ENCODE assay signal across 9 cellular contexts in genomic region chr17:2412561-2413021, GRCh38. TPM values are rescaled to one million over a fixed set of nuclear protein-coding genes. Genes with fewer than 3 reads are reported as not detected.
DNase-seq lines count a peak whose midpoint lies in the region; ATAC-seq and TF ChIP-seq lines count a peak whose summit lies in the region.
"Had no signal": no experiment of that assay in that cellular context is flagged by ENCODE, and none has a peak within 500 bp of the region (broad histone marks: within the 10 kb centered on the region; RNA-seq: fewer than 3 reads in every experiment).

No MANE protein-coding gene starts in this region.

- DNase-seq in DMS 273 (lab: John Stamatoyannopoulos, UW; ENCODE audit: unreplicated experiment) (peak; percentile 92), psoas muscle (peak in 1 of 2 donors; percentile 59), NCI-H748 (lab: John Stamatoyannopoulos, UW; ENCODE audit: unreplicated experiment) (no peak), UCSD-AML1 (lab: John Stamatoyannopoulos, UW; ENCODE audit: unreplicated experiment) (no peak), NCI-H187 (lab: John Stamatoyannopoulos, UW) (no peak)
- DNase-seq in activated CD8-positive, alpha-beta memory T cell treated with anti-CD3 and anti-CD28 coated beads for 24 hours = no peak
- DNase-seq: KG1 had no signal

- peak overlapping the region in 3 of 4 donors; percentile 44 to 72 (median 61) for H3K27ac ChIP-seq in gastroesophageal sphincter
- peak overlapping the region; percentile 69 for H3K27ac ChIP-seq in psoas muscle

- H3K4me1 ChIP-seq in gastroesophageal sphincter (peaks cover 0 to 37% (median under 1%) of the 10 kb centered on the region in 3 donors), psoas muscle (peaks cover 21% of the 10 kb centered on the region)

- no peak for TF ChIP-seq POLR2A in gastroesophageal sphincter (IDR thresholded peaks at IDR 0.05)

- intact Hi-C loops in psoas muscle (cut with DNase I) = loop anchor here in 1 of 2 donors (10.0 kb wide), 1 partner anchor 48 kb away; no protein-coding TSS in a partner anchor

- H3K27me3 ChIP-seq in gastroesophageal sphincter = no peaks in the 10 kb centered on the region
- H3K27me3 ChIP-seq in psoas muscle (ENCODE audit: insufficient read depth in 3 of 3, low read length in 2 of 3) = no peaks in the 10 kb centered on the region

- TF ChIP-seq CTCF in WI38 (IDR thresholded peaks at IDR 0.05; ENCODE audit: low read depth, low read length) = 0 out of 2 replicates have a peak, but pooled peaks have one; percentile 6
- no peak for TF ChIP-seq CTCF in gastroesophageal sphincter (IDR thresholded peaks at IDR 0.05)
- peak; percentile 7 for TF ChIP-seq CTCF in psoas muscle (IDR thresholded peaks at IDR 0.05)

- WGBS in gastroesophageal sphincter (ENCODE audit: low coverage in 1 of 2), 2 donors = 14 to 42% methylated on average over 1 of the region's 2 CpGs
- WGBS in psoas muscle, 3 donors = 17 to 28% (median 19%) methylated on average over 2 of the region's 2 CpGs

- H3K9me3 ChIP-seq in gastroesophageal sphincter (no peaks in the 10 kb centered on the region), psoas muscle (no peaks in the 10 kb centered on the region)

- TF ChIP-seq EP300 in gastroesophageal sphincter (IDR thresholded peaks at IDR 0.05) = no peak

- ATAC-seq in gastroesophageal sphincter = peak; percentile 42
- ATAC-seq in psoas muscle = peak; percentile 21 to 44 (median 38)

- H3K4me3 ChIP-seq in WI38 (ENCODE audit: low read depth, low read length) (no peak overlapping the region), gastroesophageal sphincter (no peak overlapping the region), psoas muscle (no peak overlapping the region)

- H3K36me3 ChIP-seq in gastroesophageal sphincter (peaks cover 0 to 24% of the 10 kb centered on the region in 2 donors), psoas muscle (ENCODE audit: insufficient read depth in 1 of 2, low read depth in 1 of 2) (peaks cover 0 to 9% of the 10 kb centered on the region in 2 donors)

RNA-seq across cellular contexts. Expression of gene MNT, which starts 11.7 kb away (rescaled TPM):
- total RNA-seq in gastroesophageal sphincter (10 to 100 TPM; 11.8 to 12.7 (median 12.3) TPM), psoas muscle (10 to 100 TPM in 1 of 4 donors, 1 to 10 TPM in 3; 6.6 to 11.7 (median 8.0) TPM)
- 1 to 10 TPM; 2.5 to 9.2 (median 4.3) TPM for polyA plus RNA-seq in psoas muscle

Comparison
In these comparisons a context has a peak if more than half of its experiments do, and no peak if none do; other contexts are left out.
1. CTCF ChIP-seq: peak in WI38 (single experiment) and psoas muscle (single experiment); none in gastroesophageal sphincter (0 of 4).